ENCODE assay signal across 26 cellular contexts in genomic region chr2:148207111-148207510, GRCh38.
"Had no signal": no experiment of that assay in that cellular context is flagged by ENCODE, and none has a peak within 500 bp of the region (broad histone marks: within the 10 kb centered on the region; RNA-seq: fewer than 3 reads in every experiment).

No MANE protein-coding gene starts in this region.

- H3K9me3 ChIP-seq: left ventricle myocardium inferior, mucosa of descending colon, ovary, right atrium auricular region, stomach, testis, thyroid gland, transverse colon, upper lobe of left lung, vagina had no signal

- H3K4me1 ChIP-seq: left ventricle myocardium inferior, right atrium auricular region, stomach, testis, thyroid gland, transverse colon, upper lobe of left lung, vagina had no signal

- H3K27ac ChIP-seq: left ventricle myocardium inferior, ovary, right atrium auricular region, skin epidermis, stomach, testis, thyroid gland, transverse colon, upper lobe of left lung, vagina had no signal

- H3K27me3 ChIP-seq: ovary, right atrium auricular region, stomach, testis, thyroid gland, transverse colon, upper lobe of left lung, vagina had no signal

- H3K4me3 ChIP-seq: left ventricle myocardium inferior, lung, mucosa of descending colon, ovary, right atrium auricular region, skin epidermis, stomach, testis, thyroid gland, transverse colon, upper lobe of left lung, vagina had no signal

- H3K36me3 ChIP-seq: left ventricle myocardium inferior, ovary, right atrium auricular region, stomach, thyroid gland, transverse colon, upper lobe of left lung, vagina had no signal

- ATAC-seq: mucosa of descending colon; naive thymus-derived CD4-positive, alpha-beta T cell; natural killer cell treated with Interleukin-12 subunit alpha and Interleukin-12 subunit beta and Interleukin-15 and Interleukin-18, amount 100 ng/mL, for 72 hours; sciatic nerve; stimulated activated naive B cell treated with anti-CD40 and anti-IgM and Interleukin-4, amounts not matched to agents 10 μg/mL and 1 μg/mL and 100 μg/mL, for 72 hours; stimulated activated naive CD8-positive, alpha-beta T cell treated with anti-CD3 and anti-CD28 coated beads, Interleukin-15, Interleukin-2, amounts not matched to agents 100 U/mL and 50 U/mL, for 24 hours had no signal

- DNase-seq: hypothalamus; immature natural killer cell; left ventricle myocardium inferior; mesendoderm; midbrain; mucosa of descending colon; naive thymus-derived CD4-positive, alpha-beta T cell; ovary; stimulated activated CD4-positive, alpha-beta T cell treated with anti-CD3 and anti-CD28 coated beads, Interleukin-12 subunit alpha, Interleukin-12 subunit beta, amount 100 ng/mL, for 4 hours; stimulated activated CD4-positive, alpha-beta T cell treated with anti-CD3 and anti-CD28 coated beads, Interleukin-15, amount 100 ng/mL, for 24 hours; stimulated activated CD4-positive, alpha-beta T cell treated with anti-CD3 and anti-CD28 coated beads, Interleukin-2, amount 100 ng/mL, for 24 hours; stimulated activated CD4-positive, alpha-beta T cell treated with anti-CD3 and anti-CD28 coated beads, Interleukin-4, amount 100 ng/mL, for 1 hour; stimulated activated naive B cell treated with anti-CD40 and anti-IgM and Interleukin-4, amounts not matched to agents 10 μg/mL and 1 μg/mL and 100 μg/mL, for 72 hours; stimulated activated naive CD8-positive, alpha-beta T cell treated with anti-CD3 and anti-CD28 coated beads, Interleukin-15, Interleukin-2, amounts not matched to agents 100 U/mL and 50 U/mL, for 24 hours; stomach; testis; thyroid gland; transverse colon; upper lobe of left lung had no signal

- FAIRE-seq: islet of Langerhans had no signal
